ENCODE assay signal across 31 cellular contexts in the genomic region with DNA sequence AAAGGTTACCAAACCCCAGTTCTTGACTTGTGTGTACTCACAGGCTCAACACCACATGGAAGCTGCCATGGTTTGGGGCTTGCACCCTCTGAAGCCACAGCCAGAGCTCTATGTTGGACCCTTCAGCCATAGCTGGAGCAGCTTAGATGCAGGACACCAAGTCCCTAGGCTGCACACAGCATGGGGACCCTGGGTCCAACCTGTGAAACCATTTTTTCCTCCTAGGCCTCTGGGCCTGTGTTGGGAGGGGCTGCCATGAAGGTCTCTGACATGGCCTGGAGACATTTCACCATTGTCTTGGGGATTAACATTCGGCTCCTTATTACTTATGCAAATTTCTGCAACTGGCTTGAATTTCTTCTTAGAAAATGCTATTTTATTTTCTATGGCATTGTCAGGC.
"Had no signal": no experiment of that assay in that cellular context is flagged by ENCODE, and none has a peak within 500 bp of the region (broad histone marks: within the 10 kb centered on the region; RNA-seq: fewer than 3 reads in every experiment).

No MANE protein-coding gene starts in this region.

- DNase-seq: naive thymus-derived CD8-positive, alpha-beta T cell; nephron progenitor cell; occipital lobe; ovary; posterior cingulate gyrus; psoas muscle; right cardiac atrium; right lobe of liver; sigmoid colon; small intestine; stimulated activated CD4-positive, alpha-beta T cell treated with anti-CD3 and anti-CD28 coated beads, Interleukin-15, amount 100 ng/mL, for 24 hours; stimulated activated CD4-positive, alpha-beta T cell treated with anti-CD3 and anti-CD28 coated beads, Interleukin-2, amount 100 ng/mL, for 24 hours; stimulated activated CD4-positive, alpha-beta T cell treated with anti-CD3 and anti-CD28 coated beads, Interleukin-2, amount 100 ng/mL, for 48 hours; stimulated activated CD4-positive, alpha-beta T cell treated with anti-CD3 and anti-CD28 coated beads, Interleukin-4, amount 100 ng/mL, for 24 hours; stimulated activated naive B cell treated with anti-CD40 and anti-IgM and Interleukin-4, amounts not matched to agents 10 μg/mL and 1 μg/mL and 100 μg/mL, for 72 hours; stimulated activated naive CD4-positive, alpha-beta T cell treated with Interleukin-2 at 50 U/mL for 16 hours; stomach; thyroid gland; trophoblast cell; upper lobe of left lung had no signal

- H3K27me3 Mint-ChIP-seq: progenitor cell of endocrine pancreas; stimulated activated naive B cell treated with anti-CD40 and anti-IgM and Interleukin-4, amounts not matched to agents 10 μg/mL and 1 μg/mL and 100 μg/mL, for 72 hours had no signal

- H3K4me1 Mint-ChIP-seq: naive thymus-derived CD8-positive, alpha-beta T cell; neural crest cell; stimulated activated effector memory CD8-positive, alpha-beta T cell treated with anti-CD3 and anti-CD28 coated beads, Interleukin-12 subunit alpha, Interleukin-12 subunit beta, amount 100 ng/mL, for 72 hours; stimulated activated naive B cell treated with anti-CD40 and anti-IgM and Interleukin-4, amounts not matched to agents 10 μg/mL and 1 μg/mL and 100 μg/mL, for 72 hours had no signal

- H3K79me2 ChIP-seq: parathyroid adenoma had no signal

- H3K27ac Mint-ChIP-seq: naive thymus-derived CD8-positive, alpha-beta T cell; natural killer cell treated with Interleukin-12 subunit alpha and Interleukin-12 subunit beta and Interleukin-15 and Interleukin-18, amount 100 ng/mL, for 72 hours; nephron progenitor cell; progenitor cell of endocrine pancreas; stimulated activated effector memory CD8-positive, alpha-beta T cell treated with anti-CD3 and anti-CD28 coated beads, Interleukin-12 subunit alpha, Interleukin-12 subunit beta, amount 100 ng/mL, for 72 hours; stimulated activated naive B cell treated with anti-CD40 and anti-IgM and Interleukin-4, amounts not matched to agents 10 μg/mL and 1 μg/mL and 100 μg/mL, for 72 hours; stimulated activated naive CD8-positive, alpha-beta T cell treated with anti-CD3 and anti-CD28 coated beads, Interleukin-15, Interleukin-2, amounts not matched to agents 100 ng/mL and 50 ng/mL, for 24 hours had no signal

- H3K9me3 ChIP-seq: ovary, sigmoid colon, thoracic aorta, thyroid gland, vagina had no signal

- H3K27me3 ChIP-seq: neutrophil, ovary, right lobe of liver, sigmoid colon, stomach, thyroid gland, tibial nerve, upper lobe of left lung, vagina had no signal

- H3K9ac ChIP-seq: parathyroid adenoma had no signal

- H3K27ac ChIP-seq: neutrophil, ovary, parathyroid adenoma, psoas muscle, right lobe of liver, sigmoid colon, stomach, thoracic aorta, thyroid gland, tibial nerve, upper lobe of left lung, vagina had no signal

- FAIRE-seq: small intestine, urothelium cell line had no signal

- H3K4me3 ChIP-seq: ovary, psoas muscle, right lobe of liver, sigmoid colon, stomach, thoracic aorta, thyroid gland, tibial nerve, upper lobe of left lung, vagina had no signal

- H2AFZ ChIP-seq: parathyroid adenoma had no signal

- H3K4me3 Mint-ChIP-seq: naive thymus-derived CD8-positive, alpha-beta T cell; natural killer cell treated with Interleukin-12 subunit alpha and Interleukin-12 subunit beta and Interleukin-15 and Interleukin-18, amount 100 ng/mL, for 72 hours; nephron progenitor cell; neural crest cell; stimulated activated effector memory CD8-positive, alpha-beta T cell treated with anti-CD3 and anti-CD28 coated beads, Interleukin-12 subunit alpha, Interleukin-12 subunit beta, amount 100 ng/mL, for 72 hours; stimulated activated naive B cell treated with anti-CD40 and anti-IgM and Interleukin-4, amounts not matched to agents 10 μg/mL and 1 μg/mL and 100 μg/mL, for 72 hours; stimulated activated naive CD8-positive, alpha-beta T cell treated with anti-CD3 and anti-CD28 coated beads, Interleukin-15, Interleukin-2, amounts not matched to agents 100 ng/mL and 50 ng/mL, for 24 hours had no signal

- H3K36me3 ChIP-seq: neutrophil, ovary, right lobe of liver, sigmoid colon, stomach, thoracic aorta, thyroid gland, tibial nerve, upper lobe of left lung, vagina had no signal

- H3K4me1 ChIP-seq: parathyroid adenoma, psoas muscle, right lobe of liver, sigmoid colon, stomach, thyroid gland, tibial nerve, upper lobe of left lung, vagina had no signal

- ATAC-seq: naive thymus-derived CD8-positive, alpha-beta T cell; natural killer cell treated with Interleukin-12 subunit alpha and Interleukin-12 subunit beta and Interleukin-15 and Interleukin-18, amount 100 ng/mL, for 72 hours; psoas muscle; right cardiac atrium; right lobe of liver; stimulated activated effector memory CD8-positive, alpha-beta T cell treated with anti-CD3 and anti-CD28 coated beads, Interleukin-12 subunit alpha, Interleukin-12 subunit beta, amount 100 ng/mL, for 72 hours; stimulated activated naive B cell treated with anti-CD40 and anti-IgM and Interleukin-4, amounts not matched to agents 10 μg/mL and 1 μg/mL and 100 μg/mL, for 72 hours had no signal

- H3K36me3 Mint-ChIP-seq: stimulated activated effector memory CD8-positive, alpha-beta T cell treated with anti-CD3 and anti-CD28 coated beads, Interleukin-12 subunit alpha, Interleukin-12 subunit beta, amount 100 ng/mL, for 72 hours had no signal
